In the genomic region with DNA sequence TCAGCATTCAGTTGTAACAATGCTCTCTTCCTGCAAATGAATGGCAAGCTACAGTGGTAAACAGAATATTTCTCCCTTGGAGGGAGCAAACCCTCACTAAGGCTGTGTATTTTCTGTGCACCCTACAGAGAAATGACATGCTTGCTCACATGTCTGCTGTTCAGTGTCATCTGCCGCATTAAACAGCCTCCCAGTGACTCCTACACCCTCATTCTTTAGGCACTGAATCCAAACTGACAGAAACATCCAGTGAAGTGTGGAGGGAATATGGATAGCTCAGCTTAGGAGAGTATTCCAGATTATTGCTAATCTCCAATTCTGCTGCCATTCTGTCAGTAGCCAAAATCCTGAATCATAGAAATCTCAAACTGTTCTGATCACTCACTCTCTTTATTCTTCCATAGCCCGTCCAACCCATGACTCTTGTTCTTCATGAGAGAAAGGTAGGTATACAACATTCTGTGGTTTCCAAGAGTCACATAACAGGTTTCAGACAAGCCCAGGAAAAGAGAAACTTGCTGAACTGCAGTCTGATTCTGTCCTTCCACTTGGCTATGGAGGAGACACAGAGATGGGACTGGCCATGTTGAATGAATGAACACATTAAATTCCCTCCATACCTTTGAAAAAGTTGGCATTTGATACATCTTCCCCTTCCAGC, we compare ENCODE assay signal across 30 cellular contexts.
"Had no signal": no experiment of that assay in that cellular context is flagged by ENCODE, and none has a peak within 500 bp of the region (broad histone marks: within the 10 kb centered on the region; RNA-seq: fewer than 3 reads in every experiment).

No MANE protein-coding gene starts in this region.

- H3K4me1 Mint-ChIP-seq: activated CD4-positive, alpha-beta T cell treated with anti-CD3 and anti-CD28 coated beads for 36 hours; naive thymus-derived CD4-positive, alpha-beta T cell; stimulated activated naive B cell treated with anti-CD40 and anti-IgM and Interleukin-4, amounts not matched to agents 10 μg/mL and 1 μg/mL and 100 μg/mL, for 72 hours had no signal

- H3K27me3 Mint-ChIP-seq: activated CD4-positive, alpha-beta T cell treated with anti-CD3 and anti-CD28 coated beads for 36 hours; naive thymus-derived CD4-positive, alpha-beta T cell; stimulated activated naive B cell treated with anti-CD40 and anti-IgM and Interleukin-4, amounts not matched to agents 10 μg/mL and 1 μg/mL and 100 μg/mL, for 72 hours had no signal

- H3K36me3 Mint-ChIP-seq: naive thymus-derived CD4-positive, alpha-beta T cell; neural progenitor cell; stimulated activated naive B cell treated with anti-CD40 and anti-IgM and Interleukin-4, amounts not matched to agents 10 μg/mL and 1 μg/mL and 100 μg/mL, for 72 hours had no signal

- DNase-seq: activated CD4-positive, alpha-beta T cell treated with anti-CD3 and anti-CD28 coated beads for 36 hours; activated CD4-positive, alpha-beta T cell treated with anti-CD3 and anti-CD28 coated beads, Interleukin-2, amount 50 U/mL, for 4 hours; activated CD4-positive, CD25-positive, alpha-beta regulatory T cell; activated naive CD4-positive, alpha-beta T cell; activated T-cell treated with anti-CD3 and anti-CD28 coated beads for 4 hours; activated T-cell treated with anti-CD3 and anti-CD28 coated beads, Interleukin-2, amount 50 U/mL, for 72 hours; cerebellar nuclear complex; dorsolateral prefrontal cortex; effector memory CD4-positive, alpha-beta T cell; erythroblast; hippocampal formation; kidney; left colon; midbrain; naive thymus-derived CD4-positive, alpha-beta T cell; occipital lobe; psoas muscle; stimulated activated CD4-positive, alpha-beta T cell treated with anti-CD3 and anti-CD28 coated beads, Interleukin-1b, Interleukin-23, amount 100 ng/mL, for 48 hours; stimulated activated naive B cell treated with anti-CD40 and anti-IgM and Interleukin-4, amounts not matched to agents 10 μg/mL and 1 μg/mL and 100 μg/mL, for 72 hours; stomach; T-helper 1 cell; thyroid gland had no signal

- H3K27me3 ChIP-seq: breast epithelium, gastroesophageal sphincter, neural progenitor cell, right atrium auricular region, stomach, thyroid gland had no signal

- H3K9me3 Mint-ChIP-seq: neural progenitor cell had no signal

- H3K27ac ChIP-seq: breast epithelium, coronary artery, dorsolateral prefrontal cortex, gastroesophageal sphincter, neural progenitor cell, parathyroid adenoma, psoas muscle, right atrium auricular region, stomach, thyroid gland had no signal

- H3K4me3 ChIP-seq: breast epithelium, coronary artery, dorsolateral prefrontal cortex, gastroesophageal sphincter, neural progenitor cell, psoas muscle, right atrium auricular region, smooth muscle cell, stomach, thyroid gland had no signal

- H3K27ac Mint-ChIP-seq: activated CD4-positive, alpha-beta T cell treated with anti-CD3 and anti-CD28 coated beads for 36 hours; activated naive CD4-positive, alpha-beta T cell treated with anti-CD3 and anti-CD28 coated beads, Interleukin-2, amount 50 U/mL, for 72 hours; activated T-cell treated with anti-CD3 and anti-CD28 coated beads, Interleukin-2, amount 50 U/mL, for 72 hours; naive thymus-derived CD4-positive, alpha-beta T cell; neural progenitor cell; stimulated activated naive B cell treated with anti-CD40 and anti-IgM and Interleukin-4, amounts not matched to agents 10 μg/mL and 1 μg/mL and 100 μg/mL, for 72 hours had no signal

- H3K4me1 ChIP-seq: breast epithelium, gastroesophageal sphincter, parathyroid adenoma, psoas muscle, right atrium auricular region, stomach, thyroid gland had no signal

- H3K36me3 ChIP-seq: breast epithelium, gastroesophageal sphincter, neural progenitor cell, right atrium auricular region, stomach, thyroid gland had no signal

- H3K4me3 Mint-ChIP-seq: activated CD4-positive, alpha-beta T cell treated with anti-CD3 and anti-CD28 coated beads for 36 hours; activated T-cell treated with anti-CD3 and anti-CD28 coated beads, Interleukin-2, amount 50 U/mL, for 72 hours; naive thymus-derived CD4-positive, alpha-beta T cell; neural progenitor cell; stimulated activated naive B cell treated with anti-CD40 and anti-IgM and Interleukin-4, amounts not matched to agents 10 μg/mL and 1 μg/mL and 100 μg/mL, for 72 hours had no signal

- ATAC-seq: activated CD4-positive, alpha-beta T cell treated with anti-CD3 and anti-CD28 coated beads for 36 hours; activated naive CD4-positive, alpha-beta T cell treated with anti-CD3 and anti-CD28 coated beads, Interleukin-2, amount 50 U/mL, for 72 hours; activated T-cell treated with anti-CD3 and anti-CD28 coated beads, Interleukin-2, amount 50 U/mL, for 72 hours; gastroesophageal sphincter; left colon; naive thymus-derived CD4-positive, alpha-beta T cell; psoas muscle; stimulated activated naive B cell treated with anti-CD40 and anti-IgM and Interleukin-4, amounts not matched to agents 10 μg/mL and 1 μg/mL and 100 μg/mL, for 72 hours had no signal

- H3K9me3 ChIP-seq: breast epithelium, gastroesophageal sphincter, psoas muscle, right atrium auricular region, stomach, thyroid gland had no signal
